In genomic region chr2:102782187-102782586, GRCh38 we compare ENCODE assay signal across 22 cellular contexts. TPM values are rescaled to one million over a fixed set of nuclear protein-coding genes. Genes with fewer than 3 reads are reported as not detected.
DNase-seq lines count a peak whose midpoint lies in the region; ATAC-seq, FAIRE-seq and TF ChIP-seq lines count a peak whose summit lies in the region.
"Had no signal": no experiment of that assay in that cellular context is flagged by ENCODE, and none has a peak within 500 bp of the region (broad histone marks: within the 10 kb centered on the region; RNA-seq: fewer than 3 reads in every experiment).

No MANE protein-coding gene starts in this region.

- no peak overlapping the region for H3K9ac ChIP-seq in MM.1S (ENCODE audit: low read length)
- H3K9ac ChIP-seq: BLaER1, GM23248 had no signal

- H3K4me3 Mint-ChIP-seq in endothelial cell (ENCODE audit: unreplicated experiment) = no peak overlapping the region
- H3K4me3 Mint-ChIP-seq: B cell; CD4-positive, CD25-positive, alpha-beta regulatory T cell; CD8-positive, alpha-beta T cell had no signal

- no peaks in the 10 kb centered on the region for H3F3A ChIP-seq in MM.1S (ENCODE audit: insufficient read depth, low read length)

- H3K79me2 ChIP-seq in MM.1S (ENCODE audit: low read length) = no peaks in the 10 kb centered on the region

- H3K9me3 Mint-ChIP-seq in endothelial cell (ENCODE audit: unreplicated experiment) = no peaks in the 10 kb centered on the region
- H3K9me3 Mint-ChIP-seq: CD8-positive, alpha-beta T cell had no signal

- H3K9me3 ChIP-seq in psoas muscle (no peaks in the 10 kb centered on the region), MM.1S (replicated peaks; ENCODE audit: insufficient read depth, low read length) (no peaks in the 10 kb centered on the region)
- H3K9me3 ChIP-seq: BLaER1 had no signal

- H3K4me2 ChIP-seq in MM.1S (ENCODE audit: low read depth, low read length) = no peak overlapping the region
- H3K4me2 ChIP-seq: BLaER1 had no signal

- H3K27ac ChIP-seq in psoas muscle (peak overlapping the region; percentile 62), MM.1S (ENCODE audit: low read length) (no peak overlapping the region)
- H3K27ac ChIP-seq: BLaER1, C4-2B, GM23248 had no signal

- H2AFZ ChIP-seq in MM.1S (ENCODE audit: low read length) = no peak overlapping the region
- H2AFZ ChIP-seq: GM23248 had no signal

- FAIRE-seq in G401.6 (lab: Jason Lieb, UNC) = peak; percentile 68
- peak; percentile 46 for FAIRE-seq in TTC549 (lab: Jason Lieb, UNC)
- FAIRE-seq: GM12878, H1 had no signal

- no peak for ATAC-seq in psoas muscle
- ATAC-seq in GM18873 (IDR thresholded peaks at IDR 0.05; ENCODE audit: low FRiP score, unreplicated experiment) = no peak
- ATAC-seq: CD8-positive, alpha-beta T cell; GM12878 had no signal

- no peak overlapping the region for H3K4me3 ChIP-seq in psoas muscle
- no peak overlapping the region for H3K4me3 ChIP-seq in foreskin fibroblast (ENCODE audit: low read depth in 1 of 2, low read length in 2 of 2)
- no peak overlapping the region for H3K4me3 ChIP-seq in MM.1S (ENCODE audit: low read length)
- H3K4me3 ChIP-seq: BLaER1, GM12878, GM23248 had no signal

- peaks cover 5% of the 10 kb centered on the region for H3K27me3 Mint-ChIP-seq in endothelial cell (ENCODE audit: unreplicated experiment)
- H3K27me3 Mint-ChIP-seq: B cell; CD4-positive, CD25-positive, alpha-beta regulatory T cell had no signal

- no peaks in the 10 kb centered on the region for H3K36me3 ChIP-seq in psoas muscle (ENCODE audit: insufficient read depth in 1 of 2, low read depth in 1 of 2)
- no peaks in the 10 kb centered on the region for H3K36me3 ChIP-seq in MM.1S (replicated peaks; ENCODE audit: insufficient read depth, low read length)

- TF ChIP-seq CTCF in endothelial cell (IDR thresholded peaks at IDR 0.05; ENCODE audit: unreplicated experiment) = no peak
- no peak for TF ChIP-seq CTCF in psoas muscle (IDR thresholded peaks at IDR 0.05)
- no peak for TF ChIP-seq CTCF in foreskin fibroblast (IDR thresholded peaks at IDR 0.05; ENCODE audit: low read depth, low read length)
- no peak for TF ChIP-seq CTCF in MM.1S (IDR thresholded peaks at IDR 0.05; ENCODE audit: low read length)

- H3K27ac Mint-ChIP-seq in endothelial cell (ENCODE audit: unreplicated experiment) = peak overlapping the region; percentile 48
- H3K27ac Mint-ChIP-seq: B cell; CD4-positive, CD25-positive, alpha-beta regulatory T cell; CD8-positive, alpha-beta T cell had no signal

- WGBS in psoas muscle, 3 donors = 88 to 100% (median 95%) methylated on average over 2 of the region's 2 CpGs

- H3K27me3 ChIP-seq in psoas muscle (ENCODE audit: insufficient read depth in 3 of 3, low read length in 2 of 3) (no peaks in the 10 kb centered on the region), MM.1S (replicated peaks; ENCODE audit: insufficient read depth, low read length) (no peaks in the 10 kb centered on the region)
- H3K27me3 ChIP-seq: BLaER1 had no signal

- peaks cover 4% of the 10 kb centered on the region for H3K4me1 Mint-ChIP-seq in endothelial cell (ENCODE audit: unreplicated experiment)
- H3K4me1 Mint-ChIP-seq: B cell; CD4-positive, CD25-positive, alpha-beta regulatory T cell had no signal

- H3K4me1 ChIP-seq in psoas muscle (peaks cover 25% of the 10 kb centered on the region), MM.1S (ENCODE audit: low read length) (no peaks in the 10 kb centered on the region)
- H3K4me1 ChIP-seq: BLaER1, Caco-2 had no signal

- no peaks in the 10 kb centered on the region for H3K9me2 ChIP-seq in MM.1S (replicated peaks; ENCODE audit: insufficient read depth, low read length)

- intact Hi-C loops in psoas muscle (cut with DNase I) = no loop called here

- no peak for DNase-seq in endothelial cell (ENCODE audit: low spot score)
- DNase-seq in psoas muscle = no peak
- DNase-seq in foreskin fibroblast = no peak
- DNase-seq in NCI-H1694 treated with DMSO at 0.1 percent for 48 hours (lab: John Stamatoyannopoulos, UW) = no peak
- DNase-seq in MM.1S = no peak
- DNase-seq: Caco-2; CD4-positive, CD25-positive, alpha-beta regulatory T cell; CD8-positive, alpha-beta T cell; DMS153; DND-41; GDM1; GM23248; H7; HCEC 1CT had no signal

- H4K20me1 ChIP-seq in MM.1S (ENCODE audit: insufficient read depth, low read length) = no peaks in the 10 kb centered on the region
- H4K20me1 ChIP-seq: BLaER1 had no signal

- H3K36me3 Mint-ChIP-seq in endothelial cell (ENCODE audit: low read depth, unreplicated experiment) = peaks cover 4% of the 10 kb centered on the region

RNA-seq across cellular contexts. Expression of gene TMEM182, which starts 20.4 kb away (rescaled TPM):
- 6.2 TPM for total RNA-seq in endothelial cell (ENCODE audit: unreplicated experiment)
- 100 to 1,000 TPM in 1 of 4 donors, 10 to 100 TPM in 3; 25.8 to 100 (median 33.6) TPM for total RNA-seq in psoas muscle
- polyA plus RNA-seq in psoas muscle = 10 to 100 TPM in 1 of 3 donors, 1 to 10 TPM in 2; 3.3 to 16.8 (median 8.9) TPM
